ENCODE assay signal across 1 cellular context in genomic region chrX:41596586-41596985, GRCh38.
TF ChIP-seq lines count a peak whose summit lies in the region.

No MANE protein-coding gene starts in this region.

TF ChIP-seq in GM12878, 131 proteins besides CTCF, POLR2A, EP300 and RAD21 (continued from another document and continues in another):
- TF ChIP-seq, protein P1, sequence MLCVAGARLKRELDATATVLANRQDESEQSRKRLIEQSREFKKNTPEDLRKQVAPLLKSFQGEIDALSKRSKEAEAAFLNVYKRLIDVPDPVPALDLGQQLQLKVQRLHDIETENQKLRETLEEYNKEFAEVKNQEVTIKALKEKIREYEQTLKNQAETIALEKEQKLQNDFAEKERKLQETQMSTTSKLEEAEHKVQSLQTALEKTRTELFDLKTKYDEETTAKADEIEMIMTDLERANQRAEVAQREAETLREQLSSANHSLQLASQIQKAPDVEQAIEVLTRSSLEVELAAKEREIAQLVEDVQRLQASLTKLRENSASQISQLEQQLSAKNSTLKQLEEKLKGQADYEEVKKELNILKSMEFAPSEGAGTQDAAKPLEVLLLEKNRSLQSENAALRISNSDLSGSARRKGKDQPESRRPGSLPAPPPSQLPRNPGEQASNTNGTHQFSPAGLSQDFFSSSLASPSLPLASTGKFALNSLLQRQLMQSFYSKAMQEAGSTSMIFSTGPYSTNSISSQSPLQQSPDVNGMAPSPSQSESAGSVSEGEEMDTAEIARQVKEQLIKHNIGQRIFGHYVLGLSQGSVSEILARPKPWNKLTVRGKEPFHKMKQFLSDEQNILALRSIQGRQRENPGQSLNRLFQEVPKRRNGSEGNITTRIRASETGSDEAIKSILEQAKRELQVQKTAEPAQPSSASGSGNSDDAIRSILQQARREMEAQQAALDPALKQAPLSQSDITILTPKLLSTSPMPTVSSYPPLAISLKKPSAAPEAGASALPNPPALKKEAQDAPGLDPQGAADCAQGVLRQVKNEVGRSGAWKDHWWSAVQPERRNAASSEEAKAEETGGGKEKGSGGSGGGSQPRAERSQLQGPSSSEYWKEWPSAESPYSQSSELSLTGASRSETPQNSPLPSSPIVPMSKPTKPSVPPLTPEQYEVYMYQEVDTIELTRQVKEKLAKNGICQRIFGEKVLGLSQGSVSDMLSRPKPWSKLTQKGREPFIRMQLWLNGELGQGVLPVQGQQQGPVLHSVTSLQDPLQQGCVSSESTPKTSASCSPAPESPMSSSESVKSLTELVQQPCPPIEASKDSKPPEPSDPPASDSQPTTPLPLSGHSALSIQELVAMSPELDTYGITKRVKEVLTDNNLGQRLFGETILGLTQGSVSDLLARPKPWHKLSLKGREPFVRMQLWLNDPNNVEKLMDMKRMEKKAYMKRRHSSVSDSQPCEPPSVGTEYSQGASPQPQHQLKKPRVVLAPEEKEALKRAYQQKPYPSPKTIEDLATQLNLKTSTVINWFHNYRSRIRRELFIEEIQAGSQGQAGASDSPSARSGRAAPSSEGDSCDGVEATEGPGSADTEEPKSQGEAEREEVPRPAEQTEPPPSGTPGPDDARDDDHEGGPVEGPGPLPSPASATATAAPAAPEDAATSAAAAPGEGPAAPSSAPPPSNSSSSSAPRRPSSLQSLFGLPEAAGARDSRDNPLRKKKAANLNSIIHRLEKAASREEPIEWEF (IDR thresholded peaks at IDR 0.05; ENCODE audit: insufficient replicate concordance, low read depth, low read length) = no peak
- TF ChIP-seq E2F8 (IDR thresholded peaks at IDR 0.05; ENCODE audit: low read depth, partially characterized antibody) (no peak), CREB1 (IDR thresholded peaks at IDR 0.05; ENCODE audit: low read depth) (peak; percentile 29; the same call in 1 of the 2 replicates), ZBTB4 (CRISPR knock-in tag; IDR thresholded peaks at IDR 0.05) (no peak), SIX5 (IDR thresholded peaks at IDR 0.05; ENCODE audit: low read depth, low read length, severe bottlenecking) (no peak), CBFB (IDR thresholded peaks at IDR 0.05; ENCODE audit: low read depth) (no peak), HDGF (IDR thresholded peaks at IDR 0.05) (no peak), RBBP5 (conservative IDR thresholded peaks at IDR 0.05) (no peak), SREBF1 (IDR thresholded peaks at IDR 0.05; ENCODE audit: low read length) (no peak), SIN3A (IDR thresholded peaks at IDR 0.05; ENCODE audit: low read depth, low read length) (no peak), IKZF2 (IDR thresholded peaks at IDR 0.05) (peak; percentile 37 to 42; a peak in 2 of 4 replicates), SPI1 (IDR thresholded peaks at IDR 0.05; ENCODE audit: borderline replicate concordance, insufficient read depth, low read depth, low read length) (no peak), SMARCA5 (IDR thresholded peaks at IDR 0.05) (no peak), SUZ12 (IDR thresholded peaks at IDR 0.05; ENCODE audit: unreplicated experiment) (no peak), GATAD2B (conservative IDR thresholded peaks at IDR 0.05; ENCODE audit: low read depth) (no peak), ESRRA (IDR thresholded peaks at IDR 0.05; ENCODE audit: low read length) (no peak), PRDM15 (CRISPR knock-in tag; IDR thresholded peaks at IDR 0.05) (no peak), ZBTB11 (CRISPR knock-in tag; IDR thresholded peaks at IDR 0.05) (no peak), RB1 (IDR thresholded peaks at IDR 0.05; ENCODE audit: borderline replicate concordance) (no peak), DPF2 (IDR thresholded peaks at IDR 0.05) (no peak), ZNF622 (IDR thresholded peaks at IDR 0.05) (no peak), NR2C2 (IDR thresholded peaks at IDR 0.05; ENCODE audit: borderline replicate concordance, control insufficient read depth, insufficient read length, low read depth) (no peak), SRF (IDR thresholded peaks at IDR 0.05; ENCODE audit: low read depth in 2 of 2, low read length in 2 of 2) (no peak), E4F1 (IDR thresholded peaks at IDR 0.05; ENCODE audit: borderline replicate concordance, partially characterized antibody) (no peak), NR2F1 (conservative IDR thresholded peaks at IDR 0.05) (no peak), ZZZ3 (IDR thresholded peaks at IDR 0.05; ENCODE audit: control insufficient read depth, insufficient read length, low read depth) (no peak), CHD2 (IDR thresholded peaks at IDR 0.05; ENCODE audit: borderline replicate concordance, low read depth, low read length) (no peak), MTA3 (IDR thresholded peaks at IDR 0.05; ENCODE audit: borderline replicate concordance, low read length) (no peak), MEF2B (IDR thresholded peaks at IDR 0.05; ENCODE audit: partially characterized antibody, poor library complexity, severe bottlenecking) (no peak), FOXK2 (IDR thresholded peaks at IDR 0.05) (no peak), PBX3 (IDR thresholded peaks at IDR 0.05; ENCODE audit: insufficient replicate concordance, low read depth, low read length) (no peak), KLF5 (IDR thresholded peaks at IDR 0.05; ENCODE audit: partially characterized antibody) (no peak), SREBF2 (IDR thresholded peaks at IDR 0.05; ENCODE audit: low read length) (no peak), POLR2AphosphoS2 (IDR thresholded peaks at IDR 0.05; ENCODE audit: low read depth, low read length) (no peak), NR2C1 (IDR thresholded peaks at IDR 0.05) (no peak), EGR1 (IDR thresholded peaks at IDR 0.05; ENCODE audit: borderline replicate concordance in 1 of 2, low read depth in 2 of 2, low read length in 2 of 2) (no peak)
- TF ChIP-seq, protein P2, sequence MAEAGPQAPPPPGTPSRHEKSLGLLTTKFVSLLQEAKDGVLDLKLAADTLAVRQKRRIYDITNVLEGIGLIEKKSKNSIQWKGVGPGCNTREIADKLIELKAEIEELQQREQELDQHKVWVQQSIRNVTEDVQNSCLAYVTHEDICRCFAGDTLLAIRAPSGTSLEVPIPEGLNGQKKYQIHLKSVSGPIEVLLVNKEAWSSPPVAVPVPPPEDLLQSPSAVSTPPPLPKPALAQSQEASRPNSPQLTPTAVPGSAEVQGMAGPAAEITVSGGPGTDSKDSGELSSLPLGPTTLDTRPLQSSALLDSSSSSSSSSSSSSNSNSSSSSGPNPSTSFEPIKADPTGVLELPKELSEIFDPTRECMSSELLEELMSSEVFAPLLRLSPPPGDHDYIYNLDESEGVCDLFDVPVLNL (IDR thresholded peaks at IDR 0.05; ENCODE audit: low read depth, low read length) = no peak
